9 cellular contexts compared by ENCODE assay signal in the genomic region with DNA sequence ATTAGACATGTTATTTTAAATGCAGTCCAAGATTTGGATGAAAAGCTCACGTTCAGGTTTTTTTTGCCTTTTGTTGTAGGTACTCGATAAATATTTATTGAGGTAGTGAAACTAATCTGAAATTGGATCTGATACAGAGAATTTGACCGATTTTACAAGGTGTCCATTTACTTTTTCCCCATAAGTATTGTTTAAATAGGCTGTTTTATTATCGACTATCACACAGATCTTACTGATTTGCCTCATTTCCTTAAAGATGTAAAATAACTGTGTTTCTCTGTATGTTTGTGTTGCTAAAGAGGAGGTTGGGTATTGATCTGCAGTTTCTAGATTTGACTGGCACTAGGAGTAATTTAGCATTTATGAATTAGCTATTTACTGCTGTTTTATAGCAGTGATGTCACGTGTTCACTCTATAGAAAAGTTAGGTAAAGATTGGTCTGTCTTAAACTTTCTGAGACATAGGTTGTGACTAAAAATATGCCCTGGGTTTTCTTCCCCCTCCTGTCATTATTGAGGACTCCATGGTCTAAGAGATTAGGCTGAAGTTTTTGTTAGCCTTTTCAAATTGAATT. TPM values are rescaled to one million over a fixed set of nuclear protein-coding genes. Genes with fewer than 3 reads are reported as not detected.
DNase-seq lines count a peak whose midpoint lies in the region; ATAC-seq, FAIRE-seq and TF ChIP-seq lines count a peak whose summit lies in the region.
"Had no signal": no experiment of that assay in that cellular context is flagged by ENCODE, and none has a peak within 500 bp of the region (broad histone marks: within the 10 kb centered on the region; RNA-seq: fewer than 3 reads in every experiment).

No MANE protein-coding gene starts in this region.

- FAIRE-seq in pancreas (lab: Jason Lieb, UNC) = no peak

- H3K9ac ChIP-seq in DND-41 (ENCODE audit: low read depth, low read length) (no peak overlapping the region; the same call in 1 of the 2 replicates), SU-DHL-6 (ENCODE audit: low read length) (peak overlapping the region; percentile 91)

- peaks cover 20% of the 10 kb centered on the region for H3F3A ChIP-seq in SU-DHL-6 (ENCODE audit: insufficient read depth)

- intact Hi-C loops in psoas muscle (cut with DNase I) = loop anchor here (5.0 to 10.0 kb wide), 4 partner anchors 71 to 257 kb away; partner anchors contain the start of gene NUP107 (in 2 of the 2)
- intact Hi-C loops in pancreas (cut with DNase I) = no loop called here

- no peaks in the 10 kb centered on the region for H3K9me3 Mint-ChIP-seq in endothelial cell (ENCODE audit: unreplicated experiment)

- peak overlapping the region in 1 of 2 experiments; percentile 12; a peak in 1 of 4 replicates for H3K4me3 ChIP-seq in DND-41 (ENCODE audit: low read depth in 1 of 2, low read length in 2 of 2)
- H3K4me3 ChIP-seq in SU-DHL-6 (ENCODE audit: insufficient read depth, low read length, poor library complexity, severe bottlenecking) = peak overlapping the region; percentile 11
- peak overlapping the region; percentile 93 for H3K4me3 ChIP-seq in psoas muscle
- no peak overlapping the region for H3K4me3 ChIP-seq in pancreas

- DNase-seq in DND-41 (no peak), endothelial cell (ENCODE audit: low spot score) (no peak), psoas muscle (no peak), D341Med (ENCODE audit: low spot score) (no peak), pancreas (no peak), KBM-7 (no peak), NOMO-1 treated with DMSO at 0.1 percent for 48 hours (lab: John Stamatoyannopoulos, UW; ENCODE audit: unreplicated experiment) (no peak)
- DNase-seq: activated CD4-positive, CD25-positive, alpha-beta regulatory T cell treated with anti-CD3 and anti-CD28 coated beads, Interleukin-2, amount 50 U/mL, for 72 hours had no signal

- H3K36me3 ChIP-seq in DND-41 (ENCODE audit: insufficient read depth, low read length) = peaks cover 25% of the 10 kb centered on the region
- H3K36me3 ChIP-seq in SU-DHL-6 (ENCODE audit: low read length) = no peaks in the 10 kb centered on the region
- H3K36me3 ChIP-seq in psoas muscle (ENCODE audit: insufficient read depth in 1 of 2, low read depth in 1 of 2) = peaks cover 0 to 7% of the 10 kb centered on the region in 2 donors
- no peaks in the 10 kb centered on the region for H3K36me3 ChIP-seq in pancreas

- H3K79me2 ChIP-seq in DND-41 (ENCODE audit: insufficient read depth, low read length) (peaks cover 84% of the 10 kb centered on the region), SU-DHL-6 (ENCODE audit: insufficient read depth, low read length) (peaks cover 80% of the 10 kb centered on the region)

- peaks cover 17% of the 10 kb centered on the region for H3K36me3 Mint-ChIP-seq in endothelial cell (ENCODE audit: low read depth, unreplicated experiment)

- no peaks in the 10 kb centered on the region for H3K9me3 ChIP-seq in DND-41 (ENCODE audit: insufficient read depth, low read length, severe bottlenecking)
- H3K9me3 ChIP-seq in SU-DHL-6 (ENCODE audit: insufficient read depth, low read length) = no peaks in the 10 kb centered on the region
- no peaks in the 10 kb centered on the region for H3K9me3 ChIP-seq in psoas muscle
- no peaks in the 10 kb centered on the region for H3K9me3 ChIP-seq in pancreas

- H3K27ac Mint-ChIP-seq in endothelial cell (ENCODE audit: unreplicated experiment) = peak overlapping the region; percentile 7

- WGBS in psoas muscle, 3 donors = 48 to 59% (median 52%) methylated on average over 5 of the region's 5 CpGs
- WGBS in pancreas, 2 donors = 12 to 19% methylated on average over 5 of the region's 5 CpGs

- H3K4me1 ChIP-seq in DND-41 (ENCODE audit: insufficient read depth, low read length) (peaks cover 41% of the 10 kb centered on the region), psoas muscle (peaks cover 72% of the 10 kb centered on the region), pancreas (peaks cover 21 to 43% (median 43%) of the 10 kb centered on the region in 3 donors)

- H3K4me3 Mint-ChIP-seq in endothelial cell (ENCODE audit: unreplicated experiment) = peak overlapping the region; percentile 16

- in situ Hi-C loops in KBM-7 (cut with MboI; ENCODE audit: low pct_unique_long_range_greater_than_20kb, low sequenced_read_pairs) = no loop called here

- ATAC-seq in DND-41 (ENCODE audit: insufficient read depth, low read depth) (no peak), psoas muscle (no peak), pancreas (no peak)

- peaks cover 45% of the 10 kb centered on the region for H3K4me1 Mint-ChIP-seq in endothelial cell (ENCODE audit: unreplicated experiment)

- H4K20me1 ChIP-seq in DND-41 (ENCODE audit: insufficient read depth, low read length) = peaks cover 75% of the 10 kb centered on the region
- H4K20me1 ChIP-seq in SU-DHL-6 (ENCODE audit: low read depth, low read length) = peaks cover 39% of the 10 kb centered on the region

- H2AFZ ChIP-seq in DND-41 (ENCODE audit: low read depth, low read length) (no peak overlapping the region), SU-DHL-6 (ENCODE audit: low read depth, low read length, severe bottlenecking) (no peak overlapping the region)

- no peak overlapping the region for H3K27ac ChIP-seq in DND-41 (ENCODE audit: low read length)
- no peak overlapping the region for H3K27ac ChIP-seq in SU-DHL-6 (ENCODE audit: low read depth, low read length)
- peak overlapping the region; percentile 98 for H3K27ac ChIP-seq in psoas muscle
- peak overlapping the region in 2 of 4 donors; percentile 8 to 17 for H3K27ac ChIP-seq in pancreas

- H3K4me2 ChIP-seq in DND-41 (ENCODE audit: insufficient read depth, low read length) (peak overlapping the region; percentile 94), SU-DHL-6 (ENCODE audit: low read depth, low read length, poor library complexity, severe bottlenecking) (peak overlapping the region; percentile 95)

- no peaks in the 10 kb centered on the region for H3K9me2 ChIP-seq in SU-DHL-6 (replicated peaks; ENCODE audit: insufficient read depth, low read length)

- peaks cover 8% of the 10 kb centered on the region for H3K27me3 Mint-ChIP-seq in endothelial cell (ENCODE audit: unreplicated experiment)

- no peaks in the 10 kb centered on the region for H3K27me3 ChIP-seq in DND-41 (ENCODE audit: insufficient read depth, low read length, poor library complexity)
- H3K27me3 ChIP-seq in SU-DHL-6 (ENCODE audit: low read length) = no peaks in the 10 kb centered on the region
- H3K27me3 ChIP-seq in psoas muscle (ENCODE audit: insufficient read depth in 3 of 3, low read length in 2 of 3) = no peaks in the 10 kb centered on the region
- H3K27me3 ChIP-seq in pancreas = no peaks in the 10 kb centered on the region

- TF ChIP-seq CTCF in DND-41 (IDR thresholded peaks at IDR 0.05; ENCODE audit: borderline replicate concordance, extremely low read depth, low read length, poor library complexity, severe bottlenecking) (no peak), SU-DHL-6 (IDR thresholded peaks at IDR 0.05; ENCODE audit: insufficient read depth, low read length, poor library complexity, severe bottlenecking) (no peak), endothelial cell (IDR thresholded peaks at IDR 0.05; ENCODE audit: unreplicated experiment) (no peak), psoas muscle (IDR thresholded peaks at IDR 0.05) (no peak), pancreas (IDR thresholded peaks at IDR 0.05) (no peak)

RNA-seq across cellular contexts. Expression of gene RAP1B, which starts 3.5 kb away (rescaled TPM):
- total RNA-seq in endothelial cell (ENCODE audit: unreplicated experiment) (206 TPM), psoas muscle (10 to 100 TPM; 36.2 to 65.6 (median 54.1) TPM), pancreas (10 to 100 TPM; 29.8 to 60.5 (median 37.1) TPM)
- polyA plus RNA-seq in psoas muscle (10 to 100 TPM; 39.7 to 85.7 (median 69.4) TPM), pancreas (10 to 100 TPM; 30.1 to 47.0 TPM)

Comparison
In these comparisons a context has a peak if more than half of its experiments do, and no peak if none do; other contexts are left out.
1. H3K4me3 ChIP-seq: peak in SU-DHL-6 (single experiment) and psoas muscle (single experiment); none in pancreas (0 of 4).
2. intact Hi-C loops: an anchor here in psoas muscle (5.0 to 10.0 kb wide); none called in pancreas.